42 cellular contexts compared by ENCODE assay signal in genomic region chr17:10881959-10882358, GRCh38. TPM values are rescaled to one million over a fixed set of nuclear protein-coding genes. Genes with fewer than 3 reads are reported as not detected.
"Had no signal": no experiment of that assay in that cellular context is flagged by ENCODE, and none has a peak within 500 bp of the region (broad histone marks: within the 10 kb centered on the region; RNA-seq: fewer than 3 reads in every experiment).

No MANE protein-coding gene starts in this region.

- H3K27ac Mint-ChIP-seq: activated naive CD4-positive, alpha-beta T cell treated with anti-CD3 and anti-CD28 coated beads for 36 hours; activated naive CD4-positive, alpha-beta T cell treated with anti-CD3 and anti-CD28 coated beads, Interleukin-2, amount 10 ng/mL, durations not matched to agents 7 days and 5 days; activated naive CD4-positive, alpha-beta T cell treated with anti-CD3 and anti-CD28 coated beads, Interleukin-2, amount 50 U/mL, for 24 hours; activated naive CD4-positive, alpha-beta T cell treated with anti-CD3 and anti-CD28 coated beads, Interleukin-2, amount 50 U/mL, for 72 hours; activated naive CD8-positive, alpha-beta T cell; activated naive CD8-positive, alpha-beta T cell treated with anti-CD3 and anti-CD28 coated beads for 36 hours; activated naive CD8-positive, alpha-beta T cell treated with anti-CD3 and anti-CD28 coated beads, Interleukin-2, amount 10 ng/mL, durations not matched to agents 7 days and 5 days; activated naive CD8-positive, alpha-beta T cell treated with anti-CD3 and anti-CD28 coated beads, Interleukin-2, amount 50 U/mL, for 24 hours; activated T-cell treated with anti-CD3 and anti-CD28 coated beads, Interleukin-2, amount 50 U/mL, for 24 hours; activated T-cell treated with anti-CD3 and anti-CD28 coated beads, Interleukin-2, amount 50 U/mL, for 72 hours; activated T-helper 1 cell treated with anti-CD3 and anti-CD28 coated beads, Interleukin-12 subunit alpha, Interleukin-12 subunit beta, Interleukin-2, Interleukin-4 antibody, amounts not matched to agents 30 ng/mL and 10 ng/mL and 1 ng/mL, durations not matched to agents 14 hours and 24 hours and 36 hours; activated T-helper 17 cell treated with anti-CD3 and anti-CD28 coated beads, Interleukin-2, amount 50 U/mL, for 72 hours; activated T-helper 2 cell treated with anti-CD3 and anti-CD28 coated beads, Interferon-gamma antibody, Interleukin-2, Interleukin-4, amounts not matched to agents 10 μg/mL and 5 μg/mL and 100 μg/mL, durations not matched to agents 14 hours and 24 hours and 36 hours; brain had no signal

- H3K27ac ChIP-seq: adrenal gland, ascending aorta, body of pancreas, brain microvascular endothelial cell, breast epithelium, cardiac muscle cell had no signal

- H3K4me3 ChIP-seq: adrenal gland, ascending aorta, body of pancreas, breast epithelium, cardiac muscle cell had no signal

- H3K27me3 ChIP-seq: adrenal gland, ascending aorta, brain microvascular endothelial cell, breast epithelium, cardiac muscle cell had no signal

- DNase-seq: activated effector memory CD4-positive, alpha-beta T cell treated with anti-CD3 and anti-CD28 coated beads, Interleukin-2, amount 50 U/mL, for 16 hours; activated effector memory CD4-positive, alpha-beta T cell treated with Interleukin-2 at 50 U/mL for 16 hours; activated gamma-delta T cell; activated gamma-delta T cell treated with Interleukin-2 at 50 U/mL for 16 hours; activated naive CD4-positive, alpha-beta T cell; activated naive CD4-positive, alpha-beta T cell treated with anti-CD3 and anti-CD28 coated beads for 36 hours; activated naive CD4-positive, alpha-beta T cell treated with anti-CD3 and anti-CD28 coated beads, Interleukin-2, amount 10 ng/mL, durations not matched to agents 7 days and 5 days; activated naive CD4-positive, alpha-beta T cell treated with anti-CD3 and anti-CD28 coated beads, Interleukin-2, amount 50 U/mL, for 16 hours; activated naive CD4-positive, alpha-beta T cell treated with Interleukin-2 at 50 U/mL for 16 hours; activated naive CD8-positive, alpha-beta T cell treated with anti-CD3 and anti-CD28 coated beads for 36 hours; activated naive CD8-positive, alpha-beta T cell treated with anti-CD3 and anti-CD28 coated beads, Interleukin-2, amount 10 ng/mL, durations not matched to agents 7 days and 5 days; activated naive CD8-positive, alpha-beta T cell treated with anti-CD3 and anti-CD28 coated beads, Interleukin-2, amount 50 U/mL, for 24 hours; activated T-cell treated with anti-CD3 and anti-CD28 coated beads for 4 hours; activated T-cell treated with anti-CD3 and anti-CD28 coated beads, Interleukin-2, amount 50 U/mL, for 1 hour; activated T-cell treated with anti-CD3 and anti-CD28 coated beads, Interleukin-2, amount 50 U/mL, for 24 hours; activated T-cell treated with anti-CD3 and anti-CD28 coated beads, Interleukin-2, amount 50 U/mL, for 4 hours; activated T-cell treated with anti-CD3 and anti-CD28 coated beads, Interleukin-2, amount 50 U/mL, for 48 hours; activated T-cell treated with anti-CD3 and anti-CD28 coated beads, Interleukin-2, amount 50 U/mL, for 72 hours; adrenal gland; amniotic stem cell; amygdala; anterior cingulate cortex; aorta; body of pancreas; brain microvascular endothelial cell; caudate nucleus; central memory CD4-positive, alpha-beta T cell; cerebellar nuclear complex had no signal

- H3K4me1 ChIP-seq: adrenal gland, ascending aorta, body of pancreas, breast epithelium had no signal

- H3K9me3 ChIP-seq: adrenal gland, ascending aorta, body of pancreas, breast epithelium had no signal

- H3K36me3 Mint-ChIP-seq: activated naive CD4-positive, alpha-beta T cell treated with anti-CD3 and anti-CD28 coated beads, Interleukin-2, amount 10 ng/mL, durations not matched to agents 7 days and 5 days; activated naive CD4-positive, alpha-beta T cell treated with anti-CD3 and anti-CD28 coated beads, Interleukin-2, amount 50 U/mL, for 24 hours; activated naive CD4-positive, alpha-beta T cell treated with anti-CD3 and anti-CD28 coated beads, Interleukin-2, amount 50 U/mL, for 72 hours; activated naive CD8-positive, alpha-beta T cell; activated naive CD8-positive, alpha-beta T cell treated with anti-CD3 and anti-CD28 coated beads for 36 hours; activated naive CD8-positive, alpha-beta T cell treated with anti-CD3 and anti-CD28 coated beads, Interleukin-2, amount 10 ng/mL, durations not matched to agents 7 days and 5 days; brain had no signal

- H3K36me3 ChIP-seq: adrenal gland, ascending aorta, brain microvascular endothelial cell, breast epithelium, cardiac muscle cell had no signal

- H3K27me3 Mint-ChIP-seq: activated naive CD4-positive, alpha-beta T cell treated with anti-CD3 and anti-CD28 coated beads, Interleukin-2, amount 10 ng/mL, durations not matched to agents 7 days and 5 days had no signal

- ATAC-seq: activated naive CD4-positive, alpha-beta T cell treated with anti-CD3 and anti-CD28 coated beads, Interleukin-2, amount 50 U/mL, for 72 hours; activated naive CD8-positive, alpha-beta T cell treated with anti-CD3 and anti-CD28 coated beads, Interleukin-2, amount 50 U/mL, for 24 hours; activated T-cell treated with anti-CD3 and anti-CD28 coated beads, Interleukin-2, amount 50 U/mL, for 4 hours; activated T-cell treated with anti-CD3 and anti-CD28 coated beads, Interleukin-2, amount 50 U/mL, for 72 hours; activated T-helper 17 cell treated with anti-CD3 and anti-CD28 coated beads, Interleukin-2, amount 50 U/mL, for 72 hours; body of pancreas had no signal

- H3K4me3 Mint-ChIP-seq: activated naive CD4-positive, alpha-beta T cell treated with anti-CD3 and anti-CD28 coated beads for 36 hours; activated naive CD4-positive, alpha-beta T cell treated with anti-CD3 and anti-CD28 coated beads, Interleukin-2, amount 10 ng/mL, durations not matched to agents 7 days and 5 days; activated naive CD4-positive, alpha-beta T cell treated with anti-CD3 and anti-CD28 coated beads, Interleukin-2, amount 50 U/mL, for 24 hours; activated naive CD8-positive, alpha-beta T cell; activated naive CD8-positive, alpha-beta T cell treated with anti-CD3 and anti-CD28 coated beads for 36 hours; activated naive CD8-positive, alpha-beta T cell treated with anti-CD3 and anti-CD28 coated beads, Interleukin-2, amount 10 ng/mL, durations not matched to agents 7 days and 5 days; activated naive CD8-positive, alpha-beta T cell treated with anti-CD3 and anti-CD28 coated beads, Interleukin-2, amount 50 U/mL, for 24 hours; activated T-cell treated with anti-CD3 and anti-CD28 coated beads, Interleukin-2, amount 50 U/mL, for 24 hours; activated T-cell treated with anti-CD3 and anti-CD28 coated beads, Interleukin-2, amount 50 U/mL, for 4 hours; activated T-cell treated with anti-CD3 and anti-CD28 coated beads, Interleukin-2, amount 50 U/mL, for 72 hours; activated T-helper 1 cell treated with anti-CD3 and anti-CD28 coated beads, Interleukin-12 subunit alpha, Interleukin-12 subunit beta, Interleukin-2, Interleukin-4 antibody, amounts not matched to agents 30 ng/mL and 10 ng/mL and 1 ng/mL, durations not matched to agents 14 hours and 24 hours and 36 hours; activated T-helper 17 cell treated with anti-CD3 and anti-CD28 coated beads, Interleukin-2, amount 50 U/mL, for 72 hours; brain; central memory CD8-positive, alpha-beta T cell had no signal

- H3K4me1 Mint-ChIP-seq: activated naive CD4-positive, alpha-beta T cell treated with anti-CD3 and anti-CD28 coated beads, Interleukin-2, amount 10 ng/mL, durations not matched to agents 7 days and 5 days; activated naive CD4-positive, alpha-beta T cell treated with anti-CD3 and anti-CD28 coated beads, Interleukin-2, amount 50 U/mL, for 24 hours; activated naive CD8-positive, alpha-beta T cell treated with anti-CD3 and anti-CD28 coated beads for 36 hours; activated naive CD8-positive, alpha-beta T cell treated with anti-CD3 and anti-CD28 coated beads, Interleukin-2, amount 10 ng/mL, durations not matched to agents 7 days and 5 days; activated naive CD8-positive, alpha-beta T cell treated with anti-CD3 and anti-CD28 coated beads, Interleukin-2, amount 50 U/mL, for 24 hours; activated T-helper 17 cell treated with anti-CD3 and anti-CD28 coated beads, Interleukin-2, amount 50 U/mL, for 72 hours; brain; central memory CD8-positive, alpha-beta T cell had no signal

- H3K9me3 Mint-ChIP-seq: activated naive CD4-positive, alpha-beta T cell treated with anti-CD3 and anti-CD28 coated beads for 36 hours; activated naive CD4-positive, alpha-beta T cell treated with anti-CD3 and anti-CD28 coated beads, Interleukin-2, amount 10 ng/mL, durations not matched to agents 7 days and 5 days; activated naive CD4-positive, alpha-beta T cell treated with anti-CD3 and anti-CD28 coated beads, Interleukin-2, amount 50 U/mL, for 24 hours; activated naive CD8-positive, alpha-beta T cell treated with anti-CD3 and anti-CD28 coated beads for 36 hours; activated naive CD8-positive, alpha-beta T cell treated with anti-CD3 and anti-CD28 coated beads, Interleukin-2, amount 10 ng/mL, durations not matched to agents 7 days and 5 days; activated T-cell treated with anti-CD3 and anti-CD28 coated beads, Interleukin-2, amount 50 U/mL, for 24 hours; activated T-cell treated with anti-CD3 and anti-CD28 coated beads, Interleukin-2, amount 50 U/mL, for 72 hours; activated T-helper 1 cell treated with anti-CD3 and anti-CD28 coated beads, Interleukin-12 subunit alpha, Interleukin-12 subunit beta, Interleukin-2, Interleukin-4 antibody, amounts not matched to agents 30 ng/mL and 10 ng/mL and 1 ng/mL, durations not matched to agents 14 hours and 24 hours and 36 hours; activated T-helper 17 cell treated with anti-CD3 and anti-CD28 coated beads, Interleukin-2, amount 50 U/mL, for 72 hours; activated T-helper 2 cell treated with anti-CD3 and anti-CD28 coated beads, Interferon-gamma antibody, Interleukin-2, Interleukin-4, amounts not matched to agents 10 μg/mL and 5 μg/mL and 100 μg/mL, durations not matched to agents 14 hours and 24 hours and 36 hours; central memory CD8-positive, alpha-beta T cell had no signal

RNA-seq across cellular contexts. Expression of gene PIRT, which starts 44.1 kb away (rescaled TPM):
- total RNA-seq: activated naive CD4-positive, alpha-beta T cell treated with anti-CD3 and anti-CD28 coated beads for 36 hours; activated naive CD4-positive, alpha-beta T cell treated with anti-CD3 and anti-CD28 coated beads, Interleukin-2, amount 50 U/mL, for 72 hours; activated naive CD8-positive, alpha-beta T cell treated with anti-CD3 and anti-CD28 coated beads for 36 hours; activated naive CD8-positive, alpha-beta T cell treated with anti-CD3 and anti-CD28 coated beads, Interleukin-2, amount 10 ng/mL, durations not matched to agents 7 days and 5 days; activated T-cell treated with anti-CD3 and anti-CD28 coated beads, Interleukin-2, amount 50 U/mL, for 4 hours; activated T-cell treated with anti-CD3 and anti-CD28 coated beads, Interleukin-2, amount 50 U/mL, for 72 hours; activated T-helper 1 cell treated with anti-CD3 and anti-CD28 coated beads, Interleukin-12 subunit alpha, Interleukin-12 subunit beta, Interleukin-2, Interleukin-4 antibody, amounts not matched to agents 30 ng/mL and 10 ng/mL and 1 ng/mL, durations not matched to agents 14 hours and 24 hours and 36 hours; activated T-helper 17 cell treated with anti-CD3 and anti-CD28 coated beads, Interleukin-2, amount 50 U/mL, for 72 hours; activated T-helper 2 cell treated with anti-CD3 and anti-CD28 coated beads, Interferon-gamma antibody, Interleukin-2, Interleukin-4, amounts not matched to agents 10 μg/mL and 5 μg/mL and 100 μg/mL, durations not matched to agents 14 hours and 24 hours and 36 hours; ascending aorta; astrocyte; bronchial epithelial cell; cardiac muscle cell; cardiac septum had no signal
- polyA plus RNA-seq: aorta, cardiac muscle cell had no signal
